ENCODE assay signal across 18 cellular contexts in genomic region chr10:24857001-24857695, GRCh38.
DNase-seq lines count a peak whose midpoint lies in the region; ATAC-seq and TF ChIP-seq lines count a peak whose summit lies in the region.
"Had no signal": no experiment of that assay in that cellular context is flagged by ENCODE, and none has a peak within 500 bp of the region (broad histone marks: within the 10 kb centered on the region; RNA-seq: fewer than 3 reads in every experiment).

No MANE protein-coding gene starts in this region.

- H3K27me3 ChIP-seq in SJSA1 (replicated peaks), result no peaks in the 10 kb centered on the region
- H3K27me3 ChIP-seq: BLaER1 had no signal

- DNase-seq in NCI-H748 (lab: John Stamatoyannopoulos, UW; ENCODE audit: unreplicated experiment), result peak; percentile 54
- DNase-seq in NCI-H748 treated with DMSO at 0.1 percent for 48 hours (lab: John Stamatoyannopoulos, UW), result no peak
- DNase-seq in SJSA1 (ENCODE audit: low read depth in 1 of 2, low spot score in 2 of 2), result no peak
- DNase-seq in glutamatergic neuron, result peak; percentile 52
- no peak for DNase-seq in progenitor cell of endocrine pancreas (ENCODE audit: low spot score, unreplicated experiment)
- no peak for DNase-seq in activated T-cell treated with anti-CD3 and anti-CD28 coated beads, Interleukin-2, amount 50 U/mL, for 4 hours
- DNase-seq: CD8-positive, alpha-beta T cell; DMS79; NCI-H1417 treated with DMSO at 0.1 percent for 48 hours; NCI-H2081; NCI-H524 treated with DMSO at 0.1 percent for 48 hours had no signal

- H3K4me1 Mint-ChIP-seq in glutamatergic neuron (ENCODE audit: low read depth, unreplicated experiment) (peaks cover 45% of the 10 kb centered on the region), progenitor cell of endocrine pancreas (ENCODE audit: low read depth) (no peaks in the 10 kb centered on the region)
- H3K4me1 Mint-ChIP-seq in activated T-cell treated with anti-CD3 and anti-CD28 coated beads, Interleukin-2, amount 50 U/mL, for 4 hours (ENCODE audit: low read depth), result no peaks in the 10 kb centered on the region

- H3K27me3 Mint-ChIP-seq in glutamatergic neuron (ENCODE audit: unreplicated experiment) (peaks cover 9% of the 10 kb centered on the region), progenitor cell of endocrine pancreas (no peaks in the 10 kb centered on the region)
- H3K27me3 Mint-ChIP-seq in activated T-cell treated with anti-CD3 and anti-CD28 coated beads, Interleukin-2, amount 50 U/mL, for 4 hours (ENCODE audit: low read depth), result no peaks in the 10 kb centered on the region

- peaks cover 24% of the 10 kb centered on the region for H3K4me1 ChIP-seq in SJSA1 (replicated peaks)
- H3K4me1 ChIP-seq: BLaER1 had no signal

- H3K27ac ChIP-seq in SJSA1, result peak overlapping the region; percentile 70; the same call in 1 of the 2 replicates
- H3K27ac ChIP-seq in temporal lobe (ENCODE audit: low read depth, low read length), result peak overlapping the region; percentile 86
- H3K27ac ChIP-seq: 22Rv1, BLaER1, SK-N-MC had no signal

- H3K27ac Mint-ChIP-seq in glutamatergic neuron (ENCODE audit: unreplicated experiment) (peak overlapping the region; percentile 97), progenitor cell of endocrine pancreas (no peak overlapping the region)
- H3K27ac Mint-ChIP-seq: CD8-positive, alpha-beta T cell had no signal

- TF ChIP-seq CTCF in glutamatergic neuron (IDR thresholded peaks at IDR 0.05; ENCODE audit: partially characterized antibody, unreplicated experiment), result no peak
- TF ChIP-seq CTCF in progenitor cell of endocrine pancreas (IDR thresholded peaks at IDR 0.05; ENCODE audit: unreplicated experiment), result no peak

- no peaks in the 10 kb centered on the region for H3K9me3 ChIP-seq in SJSA1 (replicated peaks)
- H3K9me3 ChIP-seq: BLaER1, HAP-1 had no signal

- no peaks in the 10 kb centered on the region for H3K36me3 ChIP-seq in SJSA1
- H3K36me3 ChIP-seq: BLaER1, HAP-1 had no signal

- no peak for ATAC-seq in GM21528 (IDR thresholded peaks at IDR 0.05; ENCODE audit: low FRiP score, unreplicated experiment)
- ATAC-seq in activated T-cell treated with anti-CD3 and anti-CD28 coated beads, Interleukin-2, amount 50 U/mL, for 4 hours, result no peak
- ATAC-seq: CD8-positive, alpha-beta T cell; K562 had no signal

- H3K9me3 Mint-ChIP-seq in glutamatergic neuron (ENCODE audit: unreplicated experiment), result peaks cover 11% of the 10 kb centered on the region
- H3K9me3 Mint-ChIP-seq in progenitor cell of endocrine pancreas (ENCODE audit: low read depth), result no peaks in the 10 kb centered on the region
- no peaks in the 10 kb centered on the region for H3K9me3 Mint-ChIP-seq in activated T-cell treated with anti-CD3 and anti-CD28 coated beads, Interleukin-2, amount 50 U/mL, for 4 hours
- H3K9me3 Mint-ChIP-seq: CD8-positive, alpha-beta T cell had no signal

- H3K4me3 Mint-ChIP-seq in glutamatergic neuron (ENCODE audit: unreplicated experiment) (peak overlapping the region; percentile 61), progenitor cell of endocrine pancreas (ENCODE audit: low read depth) (no peak overlapping the region)
- H3K4me3 Mint-ChIP-seq in activated T-cell treated with anti-CD3 and anti-CD28 coated beads, Interleukin-2, amount 50 U/mL, for 4 hours, result no peak overlapping the region
- H3K4me3 Mint-ChIP-seq: CD8-positive, alpha-beta T cell had no signal

- H3K36me3 Mint-ChIP-seq in glutamatergic neuron (ENCODE audit: unreplicated experiment) (no peaks in the 10 kb centered on the region), progenitor cell of endocrine pancreas (ENCODE audit: insufficient read depth) (peaks cover 7% of the 10 kb centered on the region)
- H3K36me3 Mint-ChIP-seq in activated T-cell treated with anti-CD3 and anti-CD28 coated beads, Interleukin-2, amount 50 U/mL, for 4 hours (ENCODE audit: insufficient read depth), result no peaks in the 10 kb centered on the region
- H3K36me3 Mint-ChIP-seq: CD8-positive, alpha-beta T cell had no signal

- no peak overlapping the region for H3K4me3 ChIP-seq in SJSA1
- H3K4me3 ChIP-seq: BLaER1, HAP-1, K562, SK-N-MC had no signal

Comparison
In these comparisons a context has a peak if more than half of its experiments do, and no peak if none do; other contexts are left out.
1. DNase-seq: peak in NCI-H748 (single experiment) and glutamatergic neuron (single experiment); none in NCI-H748 treated with DMSO at 0.1 percent for 48 hours (single experiment), SJSA1 (0 of 2), progenitor cell of endocrine pancreas (single experiment) and activated T-cell treated with anti-CD3 and anti-CD28 coated beads, Interleukin-2, amount 50 U/mL, for 4 hours (single experiment).